ENCODE assay signal across 8 cellular contexts in the genomic region with DNA sequence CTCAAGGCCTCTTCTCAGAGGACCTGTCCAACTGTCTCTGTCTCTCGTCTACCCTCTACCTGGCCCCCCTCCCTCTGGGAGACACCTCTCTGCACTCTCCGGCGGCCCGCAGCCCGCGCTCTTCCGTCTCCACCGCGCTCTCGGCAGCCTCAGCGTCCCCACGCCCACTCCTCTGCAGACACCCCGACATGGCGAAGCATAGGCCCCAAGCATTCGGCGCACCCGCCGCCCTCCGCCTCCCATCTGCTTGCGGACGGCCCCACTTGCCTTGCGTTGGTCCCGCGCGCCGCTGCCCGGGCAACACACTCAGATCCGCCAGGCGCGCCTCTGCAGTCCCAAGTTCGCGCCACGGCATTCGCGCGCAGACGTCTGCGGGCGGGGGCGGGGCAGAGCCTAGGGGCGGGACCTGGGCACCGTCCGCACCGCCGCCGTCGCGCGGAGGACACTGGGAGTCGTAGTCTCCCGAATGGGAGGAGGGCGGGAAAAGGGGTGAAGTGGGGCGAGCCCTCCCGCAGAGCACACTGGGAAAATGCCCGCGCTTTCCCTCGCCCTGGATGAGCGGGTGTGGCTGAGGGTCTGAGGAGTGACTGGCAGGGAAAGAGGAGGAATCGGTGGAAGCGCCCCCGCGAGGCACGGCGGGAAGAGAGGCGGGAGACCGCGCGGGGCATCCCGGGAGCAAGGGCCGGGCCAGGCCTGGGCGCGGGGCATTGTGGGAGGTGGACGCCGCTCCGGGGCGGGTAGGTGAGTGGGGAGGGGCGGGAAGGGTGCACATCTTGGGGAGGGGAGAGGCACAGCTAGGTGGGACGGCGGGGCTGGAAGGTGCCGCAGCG. TPM values are rescaled to one million over a fixed set of nuclear protein-coding genes. Genes with fewer than 3 reads are reported as not detected.
DNase-seq lines count a peak whose midpoint lies in the region; ATAC-seq and TF ChIP-seq lines count a peak whose summit lies in the region.

LIG1 (minus strand) TSS at position 371 of the 830 bp plus-strand sequence. CDS start 4,778 bp downstream, outside the sequence.
ZSWIM9 (plus strand) TSS at position 707 of the 830 bp plus-strand sequence. CDS start 1,123 bp downstream, outside the sequence.

- H3K9me3 Mint-ChIP-seq in activated naive CD4-positive, alpha-beta T cell treated with anti-CD3 and anti-CD28 coated beads, Interleukin-2, amount 50 U/mL, for 72 hours: no peaks in the 10 kb centered on the region

- H3K79me2 ChIP-seq in osteoblast (ENCODE audit: insufficient read depth, low read length): peaks cover 29% of the 10 kb centered on the region

- TF ChIP-seq CTCF in GM10248 (IDR thresholded peaks at IDR 0.05; ENCODE audit: control extremely low read depth, extremely low read depth, low read depth, missing control alignments) (no peak), osteoblast (IDR thresholded peaks at IDR 0.05; ENCODE audit: extremely low read depth, low read depth, low read length) (no peak), thoracic aorta (IDR thresholded peaks at IDR 0.05) (no peak)

- peaks cover 11% of the 10 kb centered on the region for H3K4me1 ChIP-seq in osteoblast (ENCODE audit: insufficient read depth, low read length)
- H3K4me1 ChIP-seq in thoracic aorta (ENCODE audit: control insufficient read depth in 1 of 2, low read depth in 2 of 2): peaks cover 5 to 16% of the 10 kb centered on the region in 2 donors

- H4K20me1 ChIP-seq in osteoblast (ENCODE audit: insufficient read depth, low read length): no peaks in the 10 kb centered on the region

- POLR2A ChIA-PET in GM10248 (lab: Yijun Ruan, JAX): interaction anchor here (0.7 to 1.1 kb wide), 3 partner anchors 34 to 449 kb away, joined by 5 to 9 read pairs (median 6); partner anchors contain the start of genes RPL18 and SPHK2

- H3K36me3 ChIP-seq in osteoblast (ENCODE audit: insufficient read depth, low read length) (peaks cover 17% of the 10 kb centered on the region), thoracic aorta (peaks cover 3% of the 10 kb centered on the region)

- H3K36me3 Mint-ChIP-seq in activated naive CD4-positive, alpha-beta T cell treated with anti-CD3 and anti-CD28 coated beads, Interleukin-2, amount 50 U/mL, for 72 hours: peaks cover 33 to 34% of the 10 kb centered on the region in 2 donors

- ATAC-seq in HG02588 (IDR thresholded peaks at IDR 0.05; ENCODE audit: unreplicated experiment): peak; percentile 80
- peak; percentile 95 for ATAC-seq in SK-N-SH treated with all-trans-retinoic acid at 6 μM for 48 hours
- ATAC-seq in activated naive CD4-positive, alpha-beta T cell treated with anti-CD3 and anti-CD28 coated beads, Interleukin-2, amount 50 U/mL, for 72 hours: peak; percentile 92 to 94
- ATAC-seq in thoracic aorta (ENCODE audit: insufficient number of reproducible peaks, low FRiP score, low read depth): peak; percentile 88

- peak; percentile 95 for DNase-seq in GM10248 (ENCODE audit: extremely low spot score)
- DNase-seq in NCI-H1092 treated with DMSO at 0.1 percent for 48 hours (lab: John Stamatoyannopoulos, UW): peak; percentile 91
- DNase-seq in activated naive CD4-positive, alpha-beta T cell treated with anti-CD3 and anti-CD28 coated beads, Interleukin-2, amount 50 U/mL, for 72 hours (ENCODE audit: low spot score in 2 of 2): peak; percentile 90 to 93
- peak; percentile 97 for DNase-seq in glomerular visceral epithelial cell (ENCODE audit: extremely low spot score)
- peak; percentile 100 for DNase-seq in osteoblast (ENCODE audit: insufficient read length, low spot score, missing footprints)
- DNase-seq in thoracic aorta (ENCODE audit: low spot score): peak; percentile 51

- peak within 1 kb of the TSS; percentile 93 for H3K4me2 ChIP-seq in osteoblast (ENCODE audit: insufficient read depth, low read length)

- H3K4me3 ChIP-seq in osteoblast (ENCODE audit: insufficient read depth, low read length) (peak within 1 kb of the TSS; percentile 95), thoracic aorta (peak within 1 kb of the TSS; percentile 96)

- H3K27ac ChIP-seq in osteoblast (ENCODE audit: low read depth, low read length) (peak within 1 kb of the TSS; percentile 75), thoracic aorta (peak within 1 kb of the TSS; percentile 85 to 90)

- H3K27ac Mint-ChIP-seq in activated naive CD4-positive, alpha-beta T cell treated with anti-CD3 and anti-CD28 coated beads, Interleukin-2, amount 50 U/mL, for 72 hours: peak within 1 kb of the TSS; percentile 93 to 98

- H3K27me3 ChIP-seq in osteoblast (ENCODE audit: insufficient read depth, low read length): no peaks in the 10 kb centered on the region
- no peaks in the 10 kb centered on the region for H3K27me3 ChIP-seq in thoracic aorta (replicated peaks; ENCODE audit: insufficient read depth)

- CTCF ChIA-PET in GM10248 (lab: Yijun Ruan, JAX): interaction anchor here (1.3 to 2.3 kb wide), 3 partner anchors 17 to 25 kb away, joined by 3 to 6 read pairs (median 3); no protein-coding TSS in a partner anchor

- H3K9me3 ChIP-seq in osteoblast (ENCODE audit: low read depth, low read length): no peaks in the 10 kb centered on the region
- H3K9me3 ChIP-seq in thoracic aorta: no peaks in the 10 kb centered on the region

- H2AFZ ChIP-seq in osteoblast (ENCODE audit: low read length): peak within 1 kb of the TSS; percentile 97

TF ChIP-seq in SK-N-SH treated with all-trans-retinoic acid at 6 μM for 48 hours, 23 proteins besides CTCF, POLR2A, EP300 and RAD21:
- TF ChIP-seq PPARA (CRISPR knock-in tag; IDR thresholded peaks at IDR 0.05; ENCODE audit: borderline replicate concordance) (no peak), OSR1 (CRISPR knock-in tag; IDR thresholded peaks at IDR 0.05) (no peak), ZC3H10 (CRISPR knock-in tag; IDR thresholded peaks at IDR 0.05) (no peak), ZNF70 (CRISPR knock-in tag; IDR thresholded peaks at IDR 0.05) (no peak), ZNF565 (CRISPR knock-in tag; conservative IDR thresholded peaks at IDR 0.05; ENCODE audit: low read depth) (no peak), ESRRG (CRISPR knock-in tag; IDR thresholded peaks at IDR 0.05) (no peak), RARB (CRISPR knock-in tag; IDR thresholded peaks at IDR 0.05) (no peak)
- TF ChIP-seq, protein P1, sequence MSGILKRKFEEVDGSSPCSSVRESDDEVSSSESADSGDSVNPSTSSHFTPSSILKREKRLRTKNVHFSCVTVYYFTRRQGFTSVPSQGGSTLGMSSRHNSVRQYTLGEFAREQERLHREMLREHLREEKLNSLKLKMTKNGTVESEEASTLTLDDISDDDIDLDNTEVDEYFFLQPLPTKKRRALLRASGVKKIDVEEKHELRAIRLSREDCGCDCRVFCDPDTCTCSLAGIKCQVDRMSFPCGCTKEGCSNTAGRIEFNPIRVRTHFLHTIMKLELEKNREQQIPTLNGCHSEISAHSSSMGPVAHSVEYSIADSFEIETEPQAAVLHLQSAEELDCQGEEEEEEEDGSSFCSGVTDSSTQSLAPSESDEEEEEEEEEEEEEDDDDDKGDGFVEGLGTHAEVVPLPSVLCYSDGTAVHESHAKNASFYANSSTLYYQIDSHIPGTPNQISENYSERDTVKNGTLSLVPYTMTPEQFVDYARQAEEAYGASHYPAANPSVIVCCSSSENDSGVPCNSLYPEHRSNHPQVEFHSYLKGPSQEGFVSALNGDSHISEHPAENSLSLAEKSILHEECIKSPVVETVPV (CRISPR knock-in tag; IDR thresholded peaks at IDR 0.05): no peak
- TF ChIP-seq, protein P2, sequence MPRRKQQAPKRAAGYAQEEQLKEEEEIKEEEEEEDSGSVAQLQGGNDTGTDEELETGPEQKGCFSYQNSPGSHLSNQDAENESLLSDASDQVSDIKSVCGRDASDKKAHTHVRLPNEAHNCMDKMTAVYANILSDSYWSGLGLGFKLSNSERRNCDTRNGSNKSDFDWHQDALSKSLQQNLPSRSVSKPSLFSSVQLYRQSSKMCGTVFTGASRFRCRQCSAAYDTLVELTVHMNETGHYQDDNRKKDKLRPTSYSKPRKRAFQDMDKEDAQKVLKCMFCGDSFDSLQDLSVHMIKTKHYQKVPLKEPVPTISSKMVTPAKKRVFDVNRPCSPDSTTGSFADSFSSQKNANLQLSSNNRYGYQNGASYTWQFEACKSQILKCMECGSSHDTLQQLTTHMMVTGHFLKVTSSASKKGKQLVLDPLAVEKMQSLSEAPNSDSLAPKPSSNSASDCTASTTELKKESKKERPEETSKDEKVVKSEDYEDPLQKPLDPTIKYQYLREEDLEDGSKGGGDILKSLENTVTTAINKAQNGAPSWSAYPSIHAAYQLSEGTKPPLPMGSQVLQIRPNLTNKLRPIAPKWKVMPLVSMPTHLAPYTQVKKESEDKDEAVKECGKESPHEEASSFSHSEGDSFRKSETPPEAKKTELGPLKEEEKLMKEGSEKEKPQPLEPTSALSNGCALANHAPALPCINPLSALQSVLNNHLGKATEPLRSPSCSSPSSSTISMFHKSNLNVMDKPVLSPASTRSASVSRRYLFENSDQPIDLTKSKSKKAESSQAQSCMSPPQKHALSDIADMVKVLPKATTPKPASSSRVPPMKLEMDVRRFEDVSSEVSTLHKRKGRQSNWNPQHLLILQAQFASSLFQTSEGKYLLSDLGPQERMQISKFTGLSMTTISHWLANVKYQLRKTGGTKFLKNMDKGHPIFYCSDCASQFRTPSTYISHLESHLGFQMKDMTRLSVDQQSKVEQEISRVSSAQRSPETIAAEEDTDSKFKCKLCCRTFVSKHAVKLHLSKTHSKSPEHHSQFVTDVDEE (CRISPR knock-in tag; IDR thresholded peaks at IDR 0.05): peak; percentile 29; the same call in 1 of the 2 replicates
TF ChIP-seq in SK-N-SH treated with all-trans-retinoic acid at 6 μM for 48 hours: peak in this region for 1.

RNA-seq across cellular contexts. Expression of gene LIG1, which starts in this region (rescaled TPM):
- total RNA-seq in activated naive CD4-positive, alpha-beta T cell treated with anti-CD3 and anti-CD28 coated beads, Interleukin-2, amount 50 U/mL, for 72 hours: 100 to 1,000 TPM; 180 to 231 TPM
- 10.0 and 11.9 TPM in 2 replicates for total RNA-seq in osteoblast
- total RNA-seq in thoracic aorta: 10 to 100 TPM in 1 of 2 donors, 1 to 10 TPM in 1; 5.4 to 23.2 TPM

RNA-seq across cellular contexts. Expression of gene ZSWIM9, which starts in this region (rescaled TPM):
- 10 to 100 TPM in 1 of 2 donors, 1 to 10 TPM in 1; 9.0 to 10.2 TPM for total RNA-seq in activated naive CD4-positive, alpha-beta T cell treated with anti-CD3 and anti-CD28 coated beads, Interleukin-2, amount 50 U/mL, for 72 hours
- total RNA-seq in osteoblast (1.5 and 2.2 TPM in 2 replicates), thoracic aorta (1 to 10 TPM; 4.4 to 9.3 TPM)

Comparison
In these comparisons a context has a peak if more than half of its experiments do, and no peak if none do; other contexts are left out.
1. Peak in every context shown above with its lines: DNase-seq, ATAC-seq, H3K4me3 ChIP-seq and H3K27ac ChIP-seq.
2. RNA of gene LIG1 (total RNA-seq): 180 to 231 TPM in activated naive CD4-positive, alpha-beta T cell treated with anti-CD3 and anti-CD28 coated beads, Interleukin-2, amount 50 U/mL, for 72 hours; 5.4 to 23.2 TPM in thoracic aorta and 10.0 to 11.9 TPM in osteoblast; every median in the first group is over 4 times any median in the second.